Comparison of ENCODE assay signal across 27 cellular contexts in genomic region chr18:9563326-9563725, GRCh38.
"Had no signal": no experiment of that assay in that cellular context is flagged by ENCODE, and none has a peak within 500 bp of the region (broad histone marks: within the 10 kb centered on the region; RNA-seq: fewer than 3 reads in every experiment).

No MANE protein-coding gene starts in this region.

- H3K4me1 ChIP-seq: parathyroid adenoma had no signal

- H3K4me3 Mint-ChIP-seq: immature natural killer cell; memory B cell; naive thymus-derived CD8-positive, alpha-beta T cell; nephron; neural crest cell; stimulated activated memory B cell treated with anti-CD40 and anti-IgM and Interleukin-4, amounts not matched to agents 10 μg/mL and 1 μg/mL and 100 μg/mL, for 72 hours; stimulated activated naive CD8-positive, alpha-beta T cell treated with anti-CD3 and anti-CD28 coated beads, Interleukin-15, amount 100 ng/mL, for 72 hours; type B pancreatic cell had no signal

- H3K9me3 Mint-ChIP-seq: immature natural killer cell; memory B cell; naive thymus-derived CD8-positive, alpha-beta T cell; nephron; neural crest cell; stimulated activated memory B cell treated with anti-CD40 and anti-IgM and Interleukin-4, amounts not matched to agents 10 μg/mL and 1 μg/mL and 100 μg/mL, for 72 hours; stimulated activated naive CD8-positive, alpha-beta T cell treated with anti-CD3 and anti-CD28 coated beads, Interleukin-15, amount 100 ng/mL, for 72 hours; type B pancreatic cell had no signal

- H3K4me1 Mint-ChIP-seq: immature natural killer cell; nephron; neural crest cell; stimulated activated memory B cell treated with anti-CD40 and anti-IgM and Interleukin-4, amounts not matched to agents 10 μg/mL and 1 μg/mL and 100 μg/mL, for 72 hours; stimulated activated naive CD8-positive, alpha-beta T cell treated with anti-CD3 and anti-CD28 coated beads, Interleukin-15, amount 100 ng/mL, for 72 hours had no signal

- H3K9me3 ChIP-seq: left lung, mucosa of descending colon, right atrium auricular region, right lobe of liver, tibial nerve had no signal

- ATAC-seq: left colon; left lung; mucosa of descending colon; naive thymus-derived CD8-positive, alpha-beta T cell; stimulated activated memory B cell treated with anti-CD40 and anti-IgM and Interleukin-4, amounts not matched to agents 10 μg/mL and 1 μg/mL and 100 μg/mL, for 72 hours; stimulated activated naive CD8-positive, alpha-beta T cell treated with anti-CD3 and anti-CD28 coated beads, Interleukin-15, amount 100 ng/mL, for 72 hours had no signal

- H3K27ac Mint-ChIP-seq: immature natural killer cell; memory B cell; naive thymus-derived CD8-positive, alpha-beta T cell; nephron; progenitor cell of endocrine pancreas; stimulated activated memory B cell treated with anti-CD40 and anti-IgM and Interleukin-4, amounts not matched to agents 10 μg/mL and 1 μg/mL and 100 μg/mL, for 72 hours; type B pancreatic cell had no signal

- H3K27ac ChIP-seq: parathyroid adenoma, right atrium auricular region, right lobe of liver, tibial nerve had no signal

- H3K27me3 Mint-ChIP-seq: memory B cell; naive thymus-derived CD8-positive, alpha-beta T cell; progenitor cell of endocrine pancreas; stimulated activated memory B cell treated with anti-CD40 and anti-IgM and Interleukin-4, amounts not matched to agents 10 μg/mL and 1 μg/mL and 100 μg/mL, for 72 hours; stimulated activated naive CD8-positive, alpha-beta T cell treated with anti-CD3 and anti-CD28 coated beads, Interleukin-15, amount 100 ng/mL, for 72 hours; type B pancreatic cell had no signal

- DNase-seq: hypothalamus; immature natural killer cell; kidney; left colon; left lung; midbrain; mucosa of descending colon; naive thymus-derived CD8-positive, alpha-beta T cell; occipital lobe; right lobe of liver; stimulated activated CD4-positive, alpha-beta T cell treated with anti-CD3 and anti-CD28 coated beads, Interleukin-1b, Interleukin-23, amount 100 ng/mL, for 48 hours; stimulated activated CD4-positive, alpha-beta T cell treated with anti-CD3 and anti-CD28 coated beads, Interleukin-2, amount 100 ng/mL, for 48 hours; stimulated activated CD4-positive, alpha-beta T cell treated with anti-CD3 and anti-CD28 coated beads, Interleukin-4, amount 100 ng/mL, for 4 hours; stimulated activated CD8-positive, alpha-beta memory T cell treated with anti-CD3 and anti-CD28 coated beads, Interleukin-4, amount 100 ng/mL, for 48 hours; stimulated activated naive CD4-positive, alpha-beta T cell treated with Interleukin-2 at 50 U/mL for 16 hours; stimulated activated naive CD8-positive, alpha-beta T cell treated with anti-CD3 and anti-CD28 coated beads, Interleukin-15, amount 100 ng/mL, for 72 hours had no signal

- H3K4me3 ChIP-seq: left lung, lung, mucosa of descending colon, right atrium auricular region, right lobe of liver, smooth muscle cell, tibial nerve had no signal

- H3K27me3 ChIP-seq: left lung, right atrium auricular region, right lobe of liver, tibial nerve had no signal
